13 cellular contexts compared by ENCODE assay signal in the genomic region with DNA sequence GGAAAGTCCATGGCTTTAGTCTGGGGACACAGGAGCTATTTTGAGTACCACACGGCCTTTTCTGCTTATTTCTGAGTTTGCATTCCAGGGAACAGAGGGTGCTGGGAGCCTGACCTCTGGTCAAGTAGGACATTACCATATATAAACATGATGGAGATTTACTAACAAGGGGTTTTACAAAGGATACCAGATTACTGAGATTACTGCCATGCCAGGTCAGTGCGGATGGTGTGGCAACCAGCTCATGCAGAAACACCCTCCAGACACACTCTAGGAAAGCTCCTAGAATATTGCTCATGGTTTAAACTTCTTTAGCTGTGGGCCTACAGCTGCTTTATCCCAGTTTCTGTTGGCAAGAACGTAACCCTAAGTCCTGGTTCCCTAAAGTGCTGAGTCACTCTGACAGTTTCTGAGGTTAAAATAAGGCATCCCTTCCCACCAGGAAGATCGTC. TPM values are rescaled to one million over a fixed set of nuclear protein-coding genes. Genes with fewer than 3 reads are reported as not detected.
DNase-seq lines count a peak whose midpoint lies in the region; ATAC-seq and TF ChIP-seq lines count a peak whose summit lies in the region.
"Had no signal": no experiment of that assay in that cellular context is flagged by ENCODE, and none has a peak within 500 bp of the region (broad histone marks: within the 10 kb centered on the region; RNA-seq: fewer than 3 reads in every experiment).

No MANE protein-coding gene starts in this region.

- H3K36me3 Mint-ChIP-seq in osteocyte (ENCODE audit: unreplicated experiment): no peaks in the 10 kb centered on the region
- H3K36me3 Mint-ChIP-seq: CD8-positive, alpha-beta memory T cell had no signal

- ATAC-seq in GM19463 (IDR thresholded peaks at IDR 0.05; ENCODE audit: unreplicated experiment): no peak

- no peak overlapping the region for H3K4me3 ChIP-seq in fibroblast of the aortic adventitia (ENCODE audit: low read depth, low read length)

- H3K27ac Mint-ChIP-seq in osteocyte (ENCODE audit: unreplicated experiment): peak overlapping the region; percentile 82

- H3K4me3 Mint-ChIP-seq in osteocyte (ENCODE audit: unreplicated experiment): no peak overlapping the region
- H3K4me3 Mint-ChIP-seq: CD8-positive, alpha-beta memory T cell had no signal

- TF ChIP-seq CTCF in fibroblast of the aortic adventitia (IDR thresholded peaks at IDR 0.05; ENCODE audit: insufficient read depth, low read length): no peak
- no peak for TF ChIP-seq CTCF in osteocyte (IDR thresholded peaks at IDR 0.05)

- peaks cover 38% of the 10 kb centered on the region for H3K4me1 Mint-ChIP-seq in osteocyte (ENCODE audit: unreplicated experiment)
- H3K4me1 Mint-ChIP-seq: CD8-positive, alpha-beta memory T cell had no signal

- peak; percentile 42 for DNase-seq in Caki2 (ENCODE audit: low read depth)
- DNase-seq in T1000 (lab: John Stamatoyannopoulos, UW): peak; percentile 12
- DNase-seq in fibroblast of the aortic adventitia (ENCODE audit: low read depth): peak; percentile 85
- DNase-seq in osteocyte (ENCODE audit: extremely low spot score, unreplicated experiment): no peak
- no peak for DNase-seq in activated gamma-delta T cell treated with Interleukin-2 at 50 U/mL for 16 hours
- DNase-seq in substantia nigra (lab: John Stamatoyannopoulos, UW): no peak
- no peak for DNase-seq in hippocampal formation (lab: John Stamatoyannopoulos, UW)
- DNase-seq: activated CD4-positive, alpha-beta T cell treated with anti-CD3 and anti-CD28 coated beads, Interleukin-2, amount 50 U/mL, for 1 hour; CD8-positive, alpha-beta memory T cell; NCI-H524; SK-N-SH; stimulated activated naive CD4-positive, alpha-beta T cell had no signal

- no peaks in the 10 kb centered on the region for H3K9me3 Mint-ChIP-seq in osteocyte (ENCODE audit: unreplicated experiment)

- in situ Hi-C loops in Caki2 (cut with HindIII; ENCODE audit: low pct_unique_long_range_greater_than_20kb, low sequenced_read_pairs): no loop called here

- H3K27me3 Mint-ChIP-seq in osteocyte (ENCODE audit: unreplicated experiment): no peaks in the 10 kb centered on the region
- H3K27me3 Mint-ChIP-seq: CD8-positive, alpha-beta memory T cell had no signal

- H3K27ac ChIP-seq in substantia nigra (ENCODE audit: low read depth, low read length, poor library complexity, severe bottlenecking): no peak overlapping the region

RNA-seq across cellular contexts. Expression of gene AGTR1, which starts 54.3 kb away (rescaled TPM):
- 0.03 TPM in 1 of 2 replicates, not detected in the other for total RNA-seq in Caki2 (2014; rRNA removed; shearing (Covaris generic); ENCODE audit: low replicate concordance)
- total RNA-seq in fibroblast of the aortic adventitia (ENCODE audit: low replicate concordance): 2.4 and 3.2 TPM in 2 replicates
- 2.0 and 2.1 TPM in 2 replicates for total RNA-seq in osteocyte
- total RNA-seq: CD8-positive, alpha-beta memory T cell had no signal

Comparison
In these comparisons a context has a peak if more than half of its experiments do, and no peak if none do; other contexts are left out.
1. DNase-seq: peak in Caki2 (single experiment), T1000 (single experiment) and fibroblast of the aortic adventitia (single experiment); none in osteocyte (single experiment), activated gamma-delta T cell treated with Interleukin-2 at 50 U/mL for 16 hours (single experiment), substantia nigra (0 of 49) and hippocampal formation (0 of 2).